ENCODE assay signal across 31 cellular contexts in the genomic region with DNA sequence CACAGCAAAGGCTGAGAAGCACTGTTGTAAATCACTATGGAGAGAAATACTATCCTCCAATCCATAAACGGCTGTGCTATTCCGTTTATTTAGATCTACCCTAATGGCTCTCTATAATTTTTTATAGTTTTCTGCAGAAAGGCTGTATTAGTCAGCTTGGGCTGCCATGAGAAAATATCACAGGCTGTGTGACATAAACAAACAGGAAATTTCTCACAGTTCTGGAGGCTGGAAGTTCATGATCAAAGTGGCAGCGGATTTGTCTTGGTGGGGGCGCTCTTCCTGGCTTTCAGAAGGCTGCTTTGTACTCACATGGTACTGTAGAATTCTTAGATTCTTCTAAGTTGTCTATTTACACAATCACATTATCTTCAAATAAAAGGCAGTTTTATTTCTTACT.
"Had no signal": no experiment of that assay in that cellular context is flagged by ENCODE, and none has a peak within 500 bp of the region (broad histone marks: within the 10 kb centered on the region; RNA-seq: fewer than 3 reads in every experiment).

No MANE protein-coding gene starts in this region.

- H3K27ac ChIP-seq: adrenal gland, body of pancreas, cardiac muscle cell, esophagus muscularis mucosa, left lung, lower lobe of right lung, neural progenitor cell, suprapubic skin, tibial artery, upper lobe of right lung had no signal

- H3K9me3 Mint-ChIP-seq: activated naive CD4-positive, alpha-beta T cell treated with anti-CD3 and anti-CD28 coated beads for 36 hours; activated naive CD8-positive, alpha-beta T cell treated with anti-CD3 and anti-CD28 coated beads for 36 hours; natural killer cell; neural progenitor cell; T-helper 2 cell treated with Interferon-gamma antibody and Interleukin-4, amounts not matched to agents 5 μg/mL and 100 μg/mL, for 36 hours had no signal

- H3K4me2 ChIP-seq: neural progenitor cell had no signal

- H3K27me3 ChIP-seq: adrenal gland, body of pancreas, cardiac muscle cell, esophagus muscularis mucosa, left lung, neural progenitor cell, tibial artery, upper lobe of right lung had no signal

- H3K4me1 Mint-ChIP-seq: activated CD4-positive, alpha-beta T cell treated with anti-CD3 and anti-CD28 coated beads for 36 hours; activated naive CD8-positive, alpha-beta T cell treated with anti-CD3 and anti-CD28 coated beads for 36 hours; endodermal cell; natural killer cell; neural progenitor cell; stimulated activated naive B cell treated with anti-CD40 and anti-IgM and Interleukin-4, amounts not matched to agents 10 μg/mL and 1 μg/mL and 100 μg/mL, for 72 hours had no signal

- DNase-seq: activated CD4-positive, alpha-beta T cell treated with anti-CD3 and anti-CD28 coated beads for 36 hours; activated CD4-positive, CD25-positive, alpha-beta regulatory T cell; activated effector memory CD4-positive, alpha-beta T cell treated with Interleukin-2 at 50 U/mL for 16 hours; activated naive CD4-positive, alpha-beta T cell treated with anti-CD3 and anti-CD28 coated beads for 36 hours; activated naive CD8-positive, alpha-beta T cell treated with anti-CD3 and anti-CD28 coated beads for 36 hours; activated T-cell treated with anti-CD3 and anti-CD28 coated beads for 4 hours; adrenal gland; aorta; body of pancreas; cortex of kidney; endodermal cell; glutamatergic neuron; left lung; lower lobe of right lung; mesenchymal stem cell; natural killer cell; occipital lobe; posterior cingulate gyrus; right cardiac atrium; stimulated activated CD4-positive, alpha-beta T cell treated with anti-CD3 and anti-CD28 coated beads, Interleukin-15, amount 100 ng/mL, for 24 hours; stimulated activated CD4-positive, alpha-beta T cell treated with anti-CD3 and anti-CD28 coated beads, Interleukin-2, amount 100 ng/mL, for 24 hours; stimulated activated naive B cell treated with anti-CD40 and anti-IgM and Interleukin-4, amounts not matched to agents 10 μg/mL and 1 μg/mL and 100 μg/mL, for 72 hours; tibial artery; upper lobe of right lung had no signal

- H3K27ac Mint-ChIP-seq: activated CD4-positive, alpha-beta T cell treated with anti-CD3 and anti-CD28 coated beads for 36 hours; activated naive CD4-positive, alpha-beta T cell treated with anti-CD3 and anti-CD28 coated beads for 36 hours; activated naive CD8-positive, alpha-beta T cell treated with anti-CD3 and anti-CD28 coated beads for 36 hours; endodermal cell; natural killer cell; neural progenitor cell; stimulated activated naive B cell treated with anti-CD40 and anti-IgM and Interleukin-4, amounts not matched to agents 10 μg/mL and 1 μg/mL and 100 μg/mL, for 72 hours; T-helper 2 cell treated with Interferon-gamma antibody and Interleukin-4, amounts not matched to agents 5 μg/mL and 100 μg/mL, for 36 hours had no signal

- ATAC-seq: activated CD4-positive, alpha-beta T cell treated with anti-CD3 and anti-CD28 coated beads for 36 hours; body of pancreas; left lung; lower lobe of right lung; natural killer cell; right cardiac atrium; stimulated activated naive B cell treated with anti-CD40 and anti-IgM and Interleukin-4, amounts not matched to agents 10 μg/mL and 1 μg/mL and 100 μg/mL, for 72 hours; upper lobe of right lung had no signal

- FAIRE-seq: frontal cortex, islet of Langerhans had no signal

- H3K36me3 ChIP-seq: adrenal gland, cardiac muscle cell, esophagus muscularis mucosa, left lung, lower lobe of right lung, neural progenitor cell, suprapubic skin, tibial artery, upper lobe of right lung had no signal

- H3K4me3 Mint-ChIP-seq: activated CD4-positive, alpha-beta T cell treated with anti-CD3 and anti-CD28 coated beads for 36 hours; activated naive CD4-positive, alpha-beta T cell treated with anti-CD3 and anti-CD28 coated beads for 36 hours; activated naive CD8-positive, alpha-beta T cell treated with anti-CD3 and anti-CD28 coated beads for 36 hours; endodermal cell; natural killer cell; neural progenitor cell; stimulated activated naive B cell treated with anti-CD40 and anti-IgM and Interleukin-4, amounts not matched to agents 10 μg/mL and 1 μg/mL and 100 μg/mL, for 72 hours; T-helper 2 cell treated with Interferon-gamma antibody and Interleukin-4, amounts not matched to agents 5 μg/mL and 100 μg/mL, for 36 hours had no signal

- H2AFZ ChIP-seq: neural progenitor cell had no signal

- H3K36me3 Mint-ChIP-seq: activated naive CD8-positive, alpha-beta T cell treated with anti-CD3 and anti-CD28 coated beads for 36 hours; natural killer cell; neural progenitor cell had no signal

- H3K9me3 ChIP-seq: adrenal gland, body of pancreas, esophagus muscularis mucosa, left lung, lower lobe of right lung, suprapubic skin, tibial artery, upper lobe of right lung had no signal

- H3K9ac ChIP-seq: neural progenitor cell had no signal

- H3K4me1 ChIP-seq: adrenal gland, body of pancreas, esophagus muscularis mucosa, left lung, lower lobe of right lung, neural progenitor cell, suprapubic skin, tibial artery, upper lobe of right lung had no signal

- H3K4me3 ChIP-seq: adrenal gland, body of pancreas, cardiac muscle cell, esophagus muscularis mucosa, left lung, lower lobe of right lung, neural progenitor cell, suprapubic skin, tibial artery, upper lobe of right lung had no signal
